Comparison of ENCODE assay signal across 17 cellular contexts in genomic region chr17:17827826-17828621, GRCh38. TPM values are rescaled to one million over a fixed set of nuclear protein-coding genes. Genes with fewer than 3 reads are reported as not detected.
DNase-seq lines count a peak whose midpoint lies in the region; ATAC-seq, FAIRE-seq and TF ChIP-seq lines count a peak whose summit lies in the region.
"Had no signal": no experiment of that assay in that cellular context is flagged by ENCODE, and none has a peak within 500 bp of the region (broad histone marks: within the 10 kb centered on the region; RNA-seq: fewer than 3 reads in every experiment).

No MANE protein-coding gene starts in this region.

- peaks cover 7% of the 10 kb centered on the region for H3K36me3 ChIP-seq in CD8-positive, alpha-beta T cell (ENCODE audit: insufficient read depth, low read length)
- no peaks in the 10 kb centered on the region for H3K36me3 ChIP-seq in psoas muscle (ENCODE audit: insufficient read depth in 1 of 2, low read depth in 1 of 2)

- H3K4me1 ChIP-seq in CD8-positive, alpha-beta T cell (ENCODE audit: insufficient read depth, low read length): peaks cover 87% of the 10 kb centered on the region
- H3K4me1 ChIP-seq in psoas muscle: peaks cover 52% of the 10 kb centered on the region

- POLR2A ChIA-PET in CD8-positive, alpha-beta T cell (lab: Charles Lee): interaction anchor here (1.2 to 2.3 kb wide), 3 partner anchors 8 to 25 kb away, joined by 3 to 9 read pairs (median 7); no protein-coding TSS in a partner anchor

- no peak for FAIRE-seq in D721Med (lab: Jason Lieb, UNC)
- FAIRE-seq in urothelium cell line (lab: Jason Lieb, UNC): no peak
- FAIRE-seq: endometrium, TTC549 had no signal

- TF ChIP-seq CTCF in CD8-positive, alpha-beta T cell (IDR thresholded peaks at IDR 0.05): no peak
- TF ChIP-seq CTCF in psoas muscle (IDR thresholded peaks at IDR 0.05) (no peak), D721Med (IDR thresholded peaks at IDR 0.05; ENCODE audit: insufficient read depth, missing control alignments) (no peak)

- no peak overlapping the region for H3K27ac ChIP-seq in CD8-positive, alpha-beta T cell (ENCODE audit: low read depth, low read length)
- peak overlapping the region; percentile 92 for H3K27ac ChIP-seq in psoas muscle

- H3K4me1 Mint-ChIP-seq in CD8-positive, alpha-beta T cell (ENCODE audit: low read depth): peaks cover 75% of the 10 kb centered on the region
- H3K4me1 Mint-ChIP-seq in central memory CD8-positive, alpha-beta T cell: peaks cover 51% of the 10 kb centered on the region

- H3K9me3 Mint-ChIP-seq in CD8-positive, alpha-beta T cell: no peaks in the 10 kb centered on the region
- H3K9me3 Mint-ChIP-seq in central memory CD8-positive, alpha-beta T cell: no peaks in the 10 kb centered on the region
- H3K9me3 Mint-ChIP-seq: activated naive CD4-positive, alpha-beta T cell treated with anti-CD3 and anti-CD28 coated beads, Interleukin-2, amount 50 U/mL, for 72 hours had no signal

- CTCF ChIA-PET in CD8-positive, alpha-beta T cell (lab: Charles Lee): interaction anchor here (0.9 to 2.5 kb wide), 5 partner anchors 8 to 32 kb away, joined by 4 to 7 read pairs (median 4); partner anchors contain the start of gene SREBF1

- peak overlapping the region; percentile 76 for H3K27ac Mint-ChIP-seq in CD8-positive, alpha-beta T cell
- H3K27ac Mint-ChIP-seq in central memory CD8-positive, alpha-beta T cell (ENCODE audit: low read depth): no peak overlapping the region
- H3K27ac Mint-ChIP-seq: activated naive CD4-positive, alpha-beta T cell treated with anti-CD3 and anti-CD28 coated beads, Interleukin-2, amount 50 U/mL, for 72 hours had no signal

- 85 to 86% (median 86%) methylated on average over 13 of the region's 13 CpGs for WGBS in psoas muscle, 3 donors

- H3K36me3 Mint-ChIP-seq in CD8-positive, alpha-beta T cell: peaks cover 29% of the 10 kb centered on the region
- H3K36me3 Mint-ChIP-seq in central memory CD8-positive, alpha-beta T cell (ENCODE audit: insufficient read depth): peaks cover 29% of the 10 kb centered on the region

- no peak for ATAC-seq in CD8-positive, alpha-beta T cell
- ATAC-seq in central memory CD8-positive, alpha-beta T cell (replicated peaks; ENCODE audit: extremely low read depth, poor library complexity, severe bottlenecking): no peak
- ATAC-seq in psoas muscle (no peak), left colon (no peak)
- ATAC-seq: activated naive CD4-positive, alpha-beta T cell treated with anti-CD3 and anti-CD28 coated beads, Interleukin-2, amount 50 U/mL, for 72 hours had no signal

- intact Hi-C loops in CD8-positive, alpha-beta T cell (cut with DNase I, micrococcal nuclease): no loop called here
- intact Hi-C loops in psoas muscle (cut with DNase I): no loop called here
- intact Hi-C loops in left colon (cut with DNase I, micrococcal nuclease): no loop called here

- H3K27me3 ChIP-seq in CD8-positive, alpha-beta T cell (ENCODE audit: insufficient read depth, low read length): no peaks in the 10 kb centered on the region
- H3K27me3 ChIP-seq in psoas muscle (ENCODE audit: insufficient read depth in 3 of 3, low read length in 2 of 3): no peaks in the 10 kb centered on the region
- H3K27me3 ChIP-seq: testis had no signal

- no peak for DNase-seq in CD8-positive, alpha-beta T cell
- peak; percentile 63 for DNase-seq in NCI-H146 (lab: John Stamatoyannopoulos, UW)
- DNase-seq in central memory CD8-positive, alpha-beta T cell (ENCODE audit: low spot score in 2 of 2): no peak
- DNase-seq in psoas muscle: no peak
- DNase-seq in left colon: no peak
- DNase-seq in D721Med (ENCODE audit: insufficient read length, low spot score): no peak
- DNase-seq in urothelium cell line (ENCODE audit: low spot score): no peak
- DNase-seq: caudate nucleus; NCI-H2107; NCI-H774; posterior cingulate gyrus; SIG-M5; stimulated activated CD4-positive, alpha-beta T cell treated with anti-CD3 and anti-CD28 coated beads, Interleukin-12 subunit alpha, Interleukin-12 subunit beta, amount 100 ng/mL, for 4 hours; testis had no signal

- no peak overlapping the region for H3K4me3 ChIP-seq in CD8-positive, alpha-beta T cell (ENCODE audit: low read depth, low read length)
- H3K4me3 ChIP-seq in psoas muscle: no peak overlapping the region
- H3K4me3 ChIP-seq: testis had no signal

- H3K9me3 ChIP-seq in CD8-positive, alpha-beta T cell (ENCODE audit: low read length): no peaks in the 10 kb centered on the region
- H3K9me3 ChIP-seq in psoas muscle: no peaks in the 10 kb centered on the region
- H3K9me3 ChIP-seq: testis had no signal

- no peaks in the 10 kb centered on the region for H3K27me3 Mint-ChIP-seq in CD8-positive, alpha-beta T cell (ENCODE audit: low read depth)
- no peaks in the 10 kb centered on the region for H3K27me3 Mint-ChIP-seq in central memory CD8-positive, alpha-beta T cell

- H3K4me3 Mint-ChIP-seq in CD8-positive, alpha-beta T cell: no peak overlapping the region
- peak overlapping the region; percentile 4 for H3K4me3 Mint-ChIP-seq in central memory CD8-positive, alpha-beta T cell

RNA-seq across cellular contexts. Expression of gene SREBF1, which starts 8.8 kb away (rescaled TPM):
- 100 to 1,000 TPM; 401 to 412 TPM for total RNA-seq in CD8-positive, alpha-beta T cell
- total RNA-seq in psoas muscle: 10 to 100 TPM; 16.1 to 43.0 (median 31.1) TPM
- 10 to 100 TPM in 2 of 3 donors, 1 to 10 TPM in 1; 6.2 to 19.2 (median 17.7) TPM for polyA plus RNA-seq in psoas muscle
- 100 to 1,000 TPM; 125 to 161 TPM for total RNA-seq in left colon
